7 cellular contexts compared by ENCODE assay signal in the genomic region with DNA sequence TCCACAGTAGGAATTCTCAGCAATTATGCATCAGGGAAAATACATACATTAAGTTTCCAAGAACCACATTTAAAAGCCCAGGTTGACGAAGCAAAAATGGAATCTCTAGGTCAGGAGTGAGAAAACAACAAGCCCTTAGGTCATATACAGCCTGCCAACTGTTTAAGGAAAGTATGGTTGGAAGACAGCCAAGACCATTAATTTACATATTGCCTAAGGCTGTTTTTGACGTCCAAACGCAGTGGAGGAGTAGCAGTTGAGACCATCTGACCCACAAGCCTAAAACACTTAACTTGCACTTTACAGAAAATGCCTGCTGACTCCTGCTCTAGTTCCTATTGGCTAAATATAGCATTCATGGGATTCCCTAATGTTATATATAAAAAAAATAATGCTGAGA.
DNase-seq lines count a peak whose midpoint lies in the region; ATAC-seq and TF ChIP-seq lines count a peak whose summit lies in the region.

No MANE protein-coding gene starts in this region.

- H3K4me3 Mint-ChIP-seq in WTC11: no peak overlapping the region
- H3K4me3 Mint-ChIP-seq in activated naive CD8-positive, alpha-beta T cell treated with anti-CD3 and anti-CD28 coated beads, Interleukin-2, amount 50 U/mL, for 24 hours: no peak overlapping the region

- H3K27ac Mint-ChIP-seq in WTC11: 0 out of 2 replicates have a peak overlapping the region, but pooled peaks have one; percentile 44
- no peak overlapping the region for H3K27ac Mint-ChIP-seq in activated naive CD8-positive, alpha-beta T cell treated with anti-CD3 and anti-CD28 coated beads, Interleukin-2, amount 50 U/mL, for 24 hours

- H3K4me3 ChIP-seq in NB4 (ENCODE audit: low read depth, low read length) (no peak overlapping the region), retinal pigment epithelial cell (ENCODE audit: low read length) (no peak overlapping the region)

- CTCF ChIA-PET in WTC11 (lab: Charles Lee): no interaction called here

- POLR2A ChIA-PET in WTC11 (lab: Charles Lee): no interaction called here

- ATAC-seq in GM21717 (IDR thresholded peaks at IDR 0.05; ENCODE audit: unreplicated experiment) (peak; percentile 51), WTC11 (peak; percentile 81), GM21786 (IDR thresholded peaks at IDR 0.05; ENCODE audit: unreplicated experiment) (no peak)
- no peak for ATAC-seq in activated naive CD8-positive, alpha-beta T cell treated with anti-CD3 and anti-CD28 coated beads, Interleukin-2, amount 50 U/mL, for 24 hours

- no peak for TF ChIP-seq CTCF in NB4 (IDR thresholded peaks at IDR 0.05; ENCODE audit: low read depth, low read length)
- no peak for TF ChIP-seq CTCF in WTC11 (IDR thresholded peaks at IDR 0.05)
- TF ChIP-seq CTCF in retinal pigment epithelial cell (conservative IDR thresholded peaks at IDR 0.05; ENCODE audit: low read depth, low read length): no peak

- no peaks in the 10 kb centered on the region for H3K9me3 Mint-ChIP-seq in WTC11
- H3K9me3 Mint-ChIP-seq in activated naive CD8-positive, alpha-beta T cell treated with anti-CD3 and anti-CD28 coated beads, Interleukin-2, amount 50 U/mL, for 24 hours: no peaks in the 10 kb centered on the region

- H3K27me3 Mint-ChIP-seq in WTC11 (ENCODE audit: low read depth): no peaks in the 10 kb centered on the region
- H3K27me3 Mint-ChIP-seq in activated naive CD8-positive, alpha-beta T cell treated with anti-CD3 and anti-CD28 coated beads, Interleukin-2, amount 50 U/mL, for 24 hours: peaks cover 7% of the 10 kb centered on the region

- H3K36me3 Mint-ChIP-seq in WTC11: no peaks in the 10 kb centered on the region
- no peaks in the 10 kb centered on the region for H3K36me3 Mint-ChIP-seq in activated naive CD8-positive, alpha-beta T cell treated with anti-CD3 and anti-CD28 coated beads, Interleukin-2, amount 50 U/mL, for 24 hours (ENCODE audit: low read depth)

- peaks cover 25% of the 10 kb centered on the region for H3K4me1 Mint-ChIP-seq in WTC11
- no peaks in the 10 kb centered on the region for H3K4me1 Mint-ChIP-seq in activated naive CD8-positive, alpha-beta T cell treated with anti-CD3 and anti-CD28 coated beads, Interleukin-2, amount 50 U/mL, for 24 hours

- no peak for TF ChIP-seq POLR2A in NB4 (IDR thresholded peaks at IDR 0.05; ENCODE audit: extremely low read depth, insufficient read length)

- DNase-seq in NB4 (ENCODE audit: low read depth): peak; percentile 13
- DNase-seq in WTC11 (ENCODE audit: low spot score): no peak
- DNase-seq in retinal pigment epithelial cell (ENCODE audit: low read depth): peak; percentile 85
- no peak for DNase-seq in stimulated activated naive CD4-positive, alpha-beta T cell treated with Interleukin-2 at 50 U/mL for 16 hours (lab: John Stamatoyannopoulos, UW)
- no peak for DNase-seq in activated naive CD8-positive, alpha-beta T cell treated with anti-CD3 and anti-CD28 coated beads, Interleukin-2, amount 50 U/mL, for 24 hours

TF ChIP-seq in WTC11, 78 proteins besides CTCF, POLR2A, EP300 and RAD21 (continues in another document):
- TF ChIP-seq STAT6 (CRISPR knock-in tag; conservative IDR thresholded peaks at IDR 0.05; ENCODE audit: low read depth) (no peak), TEAD1 (CRISPR knock-in tag; IDR thresholded peaks at IDR 0.05) (no peak), KAT7 (CRISPR knock-in tag; IDR thresholded peaks at IDR 0.05; ENCODE audit: borderline replicate concordance) (no peak), OVOL2 (CRISPR knock-in tag; IDR thresholded peaks at IDR 0.05; ENCODE audit: borderline replicate concordance) (no peak), ZNF671 (CRISPR knock-in tag; IDR thresholded peaks at IDR 0.05) (no peak), GRHL2 (CRISPR knock-in tag; IDR thresholded peaks at IDR 0.05; ENCODE audit: insufficient replicate concordance, severe bottlenecking) (no peak), ZNF263 (CRISPR knock-in tag; IDR thresholded peaks at IDR 0.05; ENCODE audit: low read depth) (no peak), JAZF1 (CRISPR knock-in tag; IDR thresholded peaks at IDR 0.05) (no peak), E2F5 (CRISPR knock-in tag; IDR thresholded peaks at IDR 0.05) (no peak), ZNF232 (CRISPR knock-in tag; IDR thresholded peaks at IDR 0.05) (no peak), FOXP1 (CRISPR knock-in tag; IDR thresholded peaks at IDR 0.05; ENCODE audit: borderline replicate concordance) (no peak), PRDM15 (CRISPR knock-in tag; IDR thresholded peaks at IDR 0.05) (no peak)
- TF ChIP-seq, protein P1, sequence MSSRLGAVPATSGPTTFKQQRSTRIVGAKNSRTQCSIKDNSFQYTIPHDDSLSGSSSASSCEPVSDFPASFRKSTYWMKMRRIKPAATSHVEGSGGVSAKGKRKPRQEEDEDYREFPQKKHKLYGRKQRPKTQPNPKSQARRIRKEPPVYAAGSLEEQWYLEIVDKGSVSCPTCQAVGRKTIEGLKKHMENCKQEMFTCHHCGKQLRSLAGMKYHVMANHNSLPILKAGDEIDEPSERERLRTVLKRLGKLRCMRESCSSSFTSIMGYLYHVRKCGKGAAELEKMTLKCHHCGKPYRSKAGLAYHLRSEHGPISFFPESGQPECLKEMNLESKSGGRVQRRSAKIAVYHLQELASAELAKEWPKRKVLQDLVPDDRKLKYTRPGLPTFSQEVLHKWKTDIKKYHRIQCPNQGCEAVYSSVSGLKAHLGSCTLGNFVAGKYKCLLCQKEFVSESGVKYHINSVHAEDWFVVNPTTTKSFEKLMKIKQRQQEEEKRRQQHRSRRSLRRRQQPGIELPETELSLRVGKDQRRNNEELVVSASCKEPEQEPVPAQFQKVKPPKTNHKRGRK (CRISPR knock-in tag; IDR thresholded peaks at IDR 0.05; ENCODE audit: borderline replicate concordance): no peak
- TF ChIP-seq, protein P2, sequence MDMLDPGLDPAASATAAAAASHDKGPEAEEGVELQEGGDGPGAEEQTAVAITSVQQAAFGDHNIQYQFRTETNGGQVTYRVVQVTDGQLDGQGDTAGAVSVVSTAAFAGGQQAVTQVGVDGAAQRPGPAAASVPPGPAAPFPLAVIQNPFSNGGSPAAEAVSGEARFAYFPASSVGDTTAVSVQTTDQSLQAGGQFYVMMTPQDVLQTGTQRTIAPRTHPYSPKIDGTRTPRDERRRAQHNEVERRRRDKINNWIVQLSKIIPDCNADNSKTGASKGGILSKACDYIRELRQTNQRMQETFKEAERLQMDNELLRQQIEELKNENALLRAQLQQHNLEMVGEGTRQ (CRISPR knock-in tag; IDR thresholded peaks at IDR 0.05): no peak

Comparison
In these comparisons a context has a peak if more than half of its experiments do, and no peak if none do; other contexts are left out.
1. ATAC-seq: peak in GM21717 (single experiment) and WTC11 (single experiment); none in activated naive CD8-positive, alpha-beta T cell treated with anti-CD3 and anti-CD28 coated beads, Interleukin-2, amount 50 U/mL, for 24 hours (single experiment) and GM21786 (single experiment).
2. DNase-seq: peak in NB4 (single experiment) and retinal pigment epithelial cell (single experiment); none in WTC11 (single experiment), stimulated activated naive CD4-positive, alpha-beta T cell treated with Interleukin-2 at 50 U/mL for 16 hours (single experiment) and activated naive CD8-positive, alpha-beta T cell treated with anti-CD3 and anti-CD28 coated beads, Interleukin-2, amount 50 U/mL, for 24 hours (single experiment).